27 cellular contexts compared by ENCODE assay signal in the genomic region with DNA sequence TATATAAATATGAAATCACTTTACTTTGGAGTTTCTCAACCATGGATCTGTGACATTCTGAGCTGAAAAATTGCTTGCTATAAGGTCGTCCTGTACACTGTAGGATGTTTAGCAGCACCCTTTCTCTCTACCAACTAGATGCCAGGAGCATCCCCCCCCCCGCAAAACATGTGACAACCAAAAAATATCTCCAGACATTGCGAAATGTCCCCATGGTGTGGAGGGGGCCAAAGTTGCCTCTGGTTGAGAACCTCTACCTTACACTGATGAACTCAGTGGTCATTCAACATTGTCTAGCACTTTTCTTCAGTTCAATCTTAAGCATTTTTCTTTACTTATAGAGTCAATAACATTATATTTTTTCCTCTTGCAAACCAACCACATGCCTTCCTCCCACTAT. TPM values are rescaled to one million over a fixed set of nuclear protein-coding genes. Genes with fewer than 3 reads are reported as not detected.
"Had no signal": no experiment of that assay in that cellular context is flagged by ENCODE, and none has a peak within 500 bp of the region (broad histone marks: within the 10 kb centered on the region; RNA-seq: fewer than 3 reads in every experiment).

No MANE protein-coding gene starts in this region.

- H3K27me3 Mint-ChIP-seq: T-helper 17 cell had no signal

- H3K36me3 ChIP-seq: ascending aorta had no signal

- H3K9me3 ChIP-seq: ascending aorta, body of pancreas had no signal

- ATAC-seq: body of pancreas, T-helper 17 cell, WTC11 had no signal

- H3K9me3 Mint-ChIP-seq: activated CD4-positive, alpha-beta memory T cell treated with anti-CD3 and anti-CD28 coated beads for 36 hours; activated naive CD4-positive, alpha-beta T cell treated with anti-CD3 and anti-CD28 coated beads for 36 hours had no signal

- H3K36me3 Mint-ChIP-seq: WTC11 had no signal

- H3K4me3 ChIP-seq: ascending aorta, body of pancreas had no signal

- H3K4me1 Mint-ChIP-seq: WTC11 had no signal

- H3K4me3 Mint-ChIP-seq: activated CD4-positive, alpha-beta memory T cell treated with anti-CD3 and anti-CD28 coated beads for 36 hours; activated naive CD4-positive, alpha-beta T cell treated with anti-CD3 and anti-CD28 coated beads for 36 hours; T-helper 17 cell; WTC11 had no signal

- DNase-seq: activated CD4-positive, alpha-beta memory T cell treated with anti-CD3 and anti-CD28 coated beads for 36 hours; activated CD4-positive, alpha-beta T cell treated with anti-CD3 and anti-CD28 coated beads for 48 hours; activated CD4-positive, CD25-positive, alpha-beta regulatory T cell treated with anti-CD3 and anti-CD28 coated beads, Interleukin-2, amount 50 U/mL, for 72 hours; activated CD8-positive, alpha-beta memory T cell treated with anti-CD3 and anti-CD28 coated beads, Interleukin-2, amount 50 U/mL, for 4 hours; activated gamma-delta T cell; activated naive CD4-positive, alpha-beta T cell treated with anti-CD3 and anti-CD28 coated beads for 36 hours; amniotic stem cell; body of pancreas; central memory CD4-positive, alpha-beta T cell; KG1; NCI-H1092; NCI-H1417; NCI-H1930; NCI-H2171; NCI-H226; NCI-H526 treated with DMSO at 0.1 percent for 48 hours; NCI-H82; SIG-M5; T-helper 17 cell; T-helper 9 cell had no signal

- H3K27me3 ChIP-seq: ascending aorta, body of pancreas had no signal

- H3K27ac Mint-ChIP-seq: activated CD4-positive, alpha-beta memory T cell treated with anti-CD3 and anti-CD28 coated beads for 36 hours; activated naive CD4-positive, alpha-beta T cell treated with anti-CD3 and anti-CD28 coated beads for 36 hours; T-helper 17 cell; WTC11 had no signal

- H3K4me1 ChIP-seq: ascending aorta, body of pancreas had no signal

- H3K27ac ChIP-seq: ascending aorta, body of pancreas had no signal

RNA-seq across cellular contexts. Expression of gene FASLG, which starts 9.2 kb away (rescaled TPM):
- total RNA-seq: ascending aorta, body of pancreas, bronchial epithelial cell, MCF 10A, NCI-H460, OCI-LY7, RPMI7951, WTC11 had no signal
